Comparison of ENCODE assay signal across 17 cellular contexts in the genomic region with DNA sequence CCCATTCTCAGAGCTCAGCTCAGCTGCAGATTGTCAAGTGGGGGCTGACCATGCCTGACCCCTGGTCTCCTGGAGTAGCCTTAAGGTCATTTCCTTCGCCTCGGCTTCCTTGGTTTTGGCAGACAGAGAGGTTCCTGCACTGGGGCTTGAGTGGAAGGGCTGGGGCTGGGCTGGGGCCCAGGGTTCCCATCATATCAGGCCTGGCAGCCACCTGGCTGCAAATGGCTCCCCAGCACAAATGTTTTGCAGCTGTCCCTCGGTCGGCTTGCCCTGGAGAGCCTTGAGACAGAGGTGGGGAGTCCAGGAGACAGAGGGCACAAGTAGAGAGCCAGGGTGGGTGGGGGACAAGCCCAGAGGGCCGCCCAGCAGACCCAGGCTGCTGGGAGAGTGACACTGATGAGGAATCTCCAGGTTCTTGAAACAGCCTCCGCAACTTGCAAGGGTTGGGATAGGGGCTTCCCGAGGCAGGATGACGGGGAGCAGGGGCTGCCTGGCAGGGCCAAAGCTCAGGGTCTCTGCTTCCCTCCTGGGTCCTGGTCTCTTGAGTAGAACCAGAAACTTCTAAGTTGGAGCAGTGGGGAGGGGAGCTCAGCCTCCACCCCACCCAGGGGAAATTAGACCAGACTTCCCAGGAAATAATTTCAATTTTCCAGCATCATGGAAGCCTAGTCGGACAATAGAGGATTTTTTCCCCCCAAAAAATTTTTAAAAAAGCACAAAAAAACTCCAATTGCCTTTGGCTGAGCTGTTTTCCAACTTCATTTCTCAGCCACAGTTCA. TPM values are rescaled to one million over a fixed set of nuclear protein-coding genes. Genes with fewer than 3 reads are reported as not detected.
DNase-seq lines count a peak whose midpoint lies in the region; ATAC-seq, FAIRE-seq and TF ChIP-seq lines count a peak whose summit lies in the region.
"Had no signal": no experiment of that assay in that cellular context is flagged by ENCODE, and none has a peak within 500 bp of the region (broad histone marks: within the 10 kb centered on the region; RNA-seq: fewer than 3 reads in every experiment).

No MANE protein-coding gene starts in this region.

- peaks cover 56% of the 10 kb centered on the region for H3K4me1 Mint-ChIP-seq in GM23338
- H3K4me1 Mint-ChIP-seq: activated CD4-positive, alpha-beta T cell treated with anti-CD3 and anti-CD28 coated beads for 36 hours had no signal

- intact Hi-C loops in K562 (cut with micrococcal nuclease) = no loop called here
- intact Hi-C loops in prostate gland (cut with DNase I) = no loop called here
- intact Hi-C loops in OCI-LY7 (cut with micrococcal nuclease; ENCODE audit: unreplicated experiment) = no loop called here

- H3K27me3 Mint-ChIP-seq in GM23338 (ENCODE audit: insufficient read depth, low read depth, poor library complexity) = peaks cover 32% of the 10 kb centered on the region
- H3K27me3 Mint-ChIP-seq: activated T-cell treated with anti-CD3 and anti-CD28 coated beads, Interleukin-2, amount 50 U/mL, for 24 hours had no signal

- no peak for TF ChIP-seq EP300 in K562 (IDR thresholded peaks at IDR 0.05; ENCODE audit: low read length)

- no peak for FAIRE-seq in K562 (lab: Jason Lieb, UNC)
- FAIRE-seq in GM12892 (lab: Jason Lieb, UNC) = no peak
- FAIRE-seq: GM12878 had no signal

- H3K9me1 ChIP-seq in K562 (ENCODE audit: control insufficient read depth, insufficient read depth, low read length) = no peaks in the 10 kb centered on the region

- TF ChIP-seq CTCF in GM23338 (conservative IDR thresholded peaks at IDR 0.05; ENCODE audit: low read depth in 2 of 2) (no peak), K562 (IDR thresholded peaks at IDR 0.05 in 2 of 3, conservative IDR thresholded peaks at IDR 0.05 in 1 of 3; ENCODE audit: insufficient read depth in 2 of 3, low read depth in 1 of 3, low read length in 3 of 3) (no peak), hepatocyte (IDR thresholded peaks at IDR 0.05; ENCODE audit: poor library complexity) (no peak), prostate gland (IDR thresholded peaks at IDR 0.05) (no peak), OCI-LY7 (conservative IDR thresholded peaks at IDR 0.05; ENCODE audit: low read length) (no peak)

- H3K4me3 ChIP-seq in GM23338 (no peak overlapping the region), K562 (no peak overlapping the region), hepatocyte (no peak overlapping the region), prostate gland (no peak overlapping the region), OCI-LY7 (ENCODE audit: low read depth, low read length, poor library complexity, severe bottlenecking) (no peak overlapping the region)
- H3K4me3 ChIP-seq: GM12878, HAP-1 had no signal

- TF ChIP-seq POLR2A in K562 (conservative IDR thresholded peaks at IDR 0.05) (no peak), prostate gland (IDR thresholded peaks at IDR 0.05) (no peak), GM12892 (IDR thresholded peaks at IDR 0.05; ENCODE audit: low read depth, low read length) (no peak)

- H3K27ac Mint-ChIP-seq in GM23338 = peak overlapping the region; percentile 78
- H3K27ac Mint-ChIP-seq: activated CD4-positive, alpha-beta T cell treated with anti-CD3 and anti-CD28 coated beads for 36 hours; activated T-cell treated with anti-CD3 and anti-CD28 coated beads, Interleukin-2, amount 50 U/mL, for 24 hours had no signal

- H3K36me3 ChIP-seq in GM23338 (ENCODE audit: insufficient read depth) (no peaks in the 10 kb centered on the region), K562 (ENCODE audit: control insufficient read depth, insufficient read depth, low read length) (no peaks in the 10 kb centered on the region), hepatocyte (replicated peaks; ENCODE audit: insufficient read depth, low read depth) (no peaks in the 10 kb centered on the region), prostate gland (no peaks in the 10 kb centered on the region), OCI-LY7 (ENCODE audit: insufficient read depth, low read length) (no peaks in the 10 kb centered on the region)
- H3K36me3 ChIP-seq: HAP-1 had no signal

- H3K79me2 ChIP-seq in GM23338 (replicated peaks; ENCODE audit: insufficient read depth) = no peaks in the 10 kb centered on the region
- no peaks in the 10 kb centered on the region for H3K79me2 ChIP-seq in K562 (ENCODE audit: control insufficient read depth, insufficient read depth, low read length)
- no peaks in the 10 kb centered on the region for H3K79me2 ChIP-seq in hepatocyte
- H3K79me2 ChIP-seq in OCI-LY7 (ENCODE audit: insufficient read depth, low read depth, low read length) = no peaks in the 10 kb centered on the region

- H4K20me1 ChIP-seq in GM23338 (replicated peaks; ENCODE audit: insufficient read depth) (no peaks in the 10 kb centered on the region), K562 (replicated peaks; ENCODE audit: control insufficient read depth, insufficient read depth, low read length) (no peaks in the 10 kb centered on the region), hepatocyte (ENCODE audit: insufficient read depth, poor library complexity, severe bottlenecking) (no peaks in the 10 kb centered on the region), OCI-LY7 (ENCODE audit: insufficient read depth, low read length) (no peaks in the 10 kb centered on the region)

- H3F3A ChIP-seq in GM23338 (replicated peaks; ENCODE audit: low read depth) = 0 out of 2 replicates have a peak, but pooled peaks cover 6% of the 10 kb centered on the region

- H3K27me3 ChIP-seq in GM23338 (ENCODE audit: insufficient read depth) = no peaks in the 10 kb centered on the region
- peaks cover 0 to 7% of the 10 kb centered on the region in 2 experiments; a peak in 2 of 5 replicates for H3K27me3 ChIP-seq in K562 (ENCODE audit: control insufficient read depth in 2 of 2, insufficient read depth in 2 of 2, low read length in 2 of 2)
- no peaks in the 10 kb centered on the region for H3K27me3 ChIP-seq in hepatocyte
- no peaks in the 10 kb centered on the region for H3K27me3 ChIP-seq in prostate gland (replicated peaks; ENCODE audit: insufficient read depth)

- peaks cover 39% of the 10 kb centered on the region for H3K4me1 ChIP-seq in GM23338 (ENCODE audit: insufficient read depth)
- H3K4me1 ChIP-seq in K562 (replicated peaks in 1 of 2; ENCODE audit: control insufficient read depth in 2 of 2, insufficient read depth in 2 of 2, low read length in 2 of 2) = peaks cover 0 to 24% of the 10 kb centered on the region in 2 experiments; a peak in 3 of 5 replicates
- H3K4me1 ChIP-seq in hepatocyte (ENCODE audit: insufficient read depth) = peaks cover 55% of the 10 kb centered on the region
- no peaks in the 10 kb centered on the region for H3K4me1 ChIP-seq in prostate gland (replicated peaks)
- H3K4me1 ChIP-seq in OCI-LY7 (ENCODE audit: insufficient read depth, low read length, poor library complexity, severe bottlenecking) = no peaks in the 10 kb centered on the region
- H3K4me1 ChIP-seq: HAP-1 had no signal

- WGBS in K562 (ENCODE audit: insufficient coverage, low coverage, missing lambda C conversion rate) = 73% methylated on average over 8 of the region's 9 CpGs
- WGBS in hepatocyte (ENCODE audit: low lambda C conversion rate, missing lambda C conversion rate) = 72% methylated on average over 9 of the region's 9 CpGs
- 52% methylated on average over 9 of the region's 9 CpGs for WGBS in prostate gland

- H3K4me3 Mint-ChIP-seq in GM23338 = no peak overlapping the region; the same call in 2 of the 3 replicates
- H3K4me3 Mint-ChIP-seq: activated CD4-positive, alpha-beta T cell treated with anti-CD3 and anti-CD28 coated beads for 36 hours; activated T-cell treated with anti-CD3 and anti-CD28 coated beads, Interleukin-2, amount 50 U/mL, for 24 hours had no signal

- peaks cover 4% of the 10 kb centered on the region; the same call in 2 of the 3 replicates for H3K36me3 Mint-ChIP-seq in GM23338 (ENCODE audit: low read depth)

- peaks cover 3% of the 10 kb centered on the region; the same call in 2 of the 3 replicates for H3K9me3 Mint-ChIP-seq in GM23338
- H3K9me3 Mint-ChIP-seq: activated T-cell treated with anti-CD3 and anti-CD28 coated beads, Interleukin-2, amount 50 U/mL, for 24 hours had no signal

- POLR2A ChIA-PET in K562 (lab: Yijun Ruan, JAX) = interaction anchor here (0.8 to 1.4 kb wide), 5 partner anchors 9 to 244 kb away, joined by 3 to 5 read pairs (median 3); a partner anchor contains a TSS
- POLR2A ChIA-PET in OCI-LY7 (lab: Charles Lee) = interaction anchor here (0.6 kb wide), 1 partner anchor 27 kb away, joined by 3 read pairs; no protein-coding TSS in a partner anchor

- H3K9me2 ChIP-seq in GM23338 (ENCODE audit: insufficient read depth) = no peaks in the 10 kb centered on the region
- no peaks in the 10 kb centered on the region for H3K9me2 ChIP-seq in hepatocyte (replicated peaks; ENCODE audit: insufficient read depth)
- H3K9me2 ChIP-seq in OCI-LY7 (ENCODE audit: insufficient read depth, low read length) = no peaks in the 10 kb centered on the region

- peak; percentile 8 for ATAC-seq in GM23338
- no peak for ATAC-seq in K562
- ATAC-seq: GM12878 had no signal

- H3K9me3 ChIP-seq in K562 (replicated peaks; ENCODE audit: control insufficient read depth, insufficient read depth, low read depth, low read length) (no peaks in the 10 kb centered on the region), hepatocyte (ENCODE audit: low read depth) (no peaks in the 10 kb centered on the region), prostate gland (no peaks in the 10 kb centered on the region), OCI-LY7 (ENCODE audit: low read length) (no peaks in the 10 kb centered on the region)
- H3K9me3 ChIP-seq: HAP-1 had no signal

- in situ Hi-C loops in K562 (cut with MboI) = no loop called here

- H2AFZ ChIP-seq in GM23338 (no peak overlapping the region), K562 (ENCODE audit: low read depth, low read length) (peak overlapping the region; percentile 74; the same call in 1 of the 2 replicates), hepatocyte (no peak overlapping the region), OCI-LY7 (ENCODE audit: low read length) (no peak overlapping the region)

- no peak for TF ChIP-seq RAD21 in K562 (CRISPR knock-in tag; conservative IDR thresholded peaks at IDR 0.05 in 1 of 2, IDR thresholded peaks at IDR 0.05 in 1 of 2)

- DNase-seq in GM23338 (ENCODE audit: low spot score) = no peak
- DNase-seq in K562 (ENCODE audit: extremely low read depth in 1 of 4, low spot score in 3 of 4) = no peak
- DNase-seq in hepatocyte (ENCODE audit: low spot score) = no peak
- DNase-seq in prostate gland (ENCODE audit: low spot score) = no peak
- no peak for DNase-seq in stimulated activated CD4-positive, alpha-beta T cell treated with anti-CD3 and anti-CD28 coated beads, Interleukin-1b, Interleukin-23, amount 100 ng/mL, for 48 hours
- DNase-seq in GM12892 (ENCODE audit: insufficient read length) = no peak
- DNase-seq in OCI-LY7 (ENCODE audit: low spot score) = no peak
- no peak for DNase-seq in T-helper 2 cell
- DNase-seq: activated CD4-positive, alpha-beta T cell treated with anti-CD3 and anti-CD28 coated beads for 36 hours; activated T-cell treated with anti-CD3 and anti-CD28 coated beads, Interleukin-2, amount 50 U/mL, for 24 hours; AML-193; MM.1S; NCI-H2171 treated with DMSO at 0.1 percent for 48 hours; occipital lobe had no signal

- CTCF ChIA-PET in K562 (lab: Yijun Ruan, JAX; ENCODE audit: low intra/inter-chr PET ratio) = no interaction called here
- CTCF ChIA-PET in OCI-LY7 (lab: Charles Lee; ENCODE audit: unreplicated experiment) = no interaction called here

- H3K27ac ChIP-seq in GM23338 (ENCODE audit: low read depth) (peak overlapping the region; percentile 78), K562 (ENCODE audit: extremely low read depth, low read depth, low read length) (peak overlapping the region; percentile 41; the same call in 1 of the 3 replicates), hepatocyte (peak overlapping the region; percentile 86), prostate gland (peak overlapping the region; percentile 6 to 27), OCI-LY7 (ENCODE audit: low read depth, low read length, poor library complexity, severe bottlenecking) (no peak overlapping the region)

- H3K4me2 ChIP-seq in GM23338 = 0 out of 2 replicates have a peak overlapping the region, but pooled peaks have one; percentile 20
- H3K4me2 ChIP-seq in K562 (ENCODE audit: insufficient read depth, low read length) = no peak overlapping the region
- no peak overlapping the region for H3K4me2 ChIP-seq in hepatocyte
- no peak overlapping the region for H3K4me2 ChIP-seq in OCI-LY7 (ENCODE audit: low read length)

- peak overlapping the region in 1 of 2 experiments; percentile 86; a peak in 2 of 4 replicates for H3K9ac ChIP-seq in K562 (ENCODE audit: insufficient read depth in 1 of 2, low read depth in 2 of 2, low read length in 2 of 2)

- BruUV-seq in K562 (replicated peaks; lab: Mats Ljungman, UMichigan) = no TSS peak
- no TSS peak for BruUV-seq in OCI-LY7 (replicated peaks; lab: Mats Ljungman, UMichigan)

RNA-seq across cellular contexts. Expression of a gene that starts 19.3 kb away (rescaled TPM):
- 78.9 and 87.2 TPM in 2 replicates for total RNA-seq in GM23338 (2014; rRNA removed; shearing (Covaris generic))
- polyA plus RNA-seq in GM23338 (2016; fragmentation: Nextera tagmentation; extraction: Ambion mirVana) (37.6 and 38.7 TPM in 2 replicates), K562 (2011; rRNA removed) (47.2 and 98.1 TPM in 2 replicates), K562 (2014; fragmentation: Illumina TruSeq; extraction: Trizol) (46.6 and 64.4 TPM in 2 replicates), K562 (2014; fragmentation: Nextera tagmentation; extraction: Ambion mirVana) (10 to 100 TPM in 1 of 2 experiments, 1 to 10 TPM in 1; 8.8 to 10.8 TPM), K562 (2014; rRNA removed) (37.5 and 43.5 TPM in 2 replicates), hepatocyte (149 and 183 TPM in 2 replicates)
- 53.3 and 148 TPM in 2 replicates for total RNA-seq in K562 (2011; cell fraction: chromatin; rRNA removed; ENCODE audit: low replicate concordance)
- 159 and 208 TPM in 2 replicates for total RNA-seq in K562 (2011; cell fraction: nucleolus; rRNA removed)
- total RNA-seq in K562 (2011; cell fraction: nucleoplasm; rRNA removed) = 156 and 209 TPM in 2 replicates
- total RNA-seq in K562 (2014; rRNA removed) (17.8 and 18.6 TPM in 2 replicates), K562 (2014; rRNA removed; fragmentation: Illumina TruSeq; extraction: Trizol) (18.1 and 18.3 TPM in 2 replicates), K562 (2015; rRNA removed; fragmentation: Illumina TruSeq; extraction: Trizol) (12.0 and 12.6 TPM in 2 replicates), K562 (2021) (87.6 and 99.8 TPM in 2 replicates), hepatocyte (44.9 and 48.2 TPM in 2 replicates), prostate gland (100 to 1,000 TPM; 132 to 154 TPM), OCI-LY7 (2022) (not detected in 2 replicates)
- 47.0 and 129 TPM in 2 replicates for polyA plus RNA-seq in K562 (2011; cell fraction: cytosol; rRNA removed)
- 23.9 and 76.5 TPM in 2 replicates for polyA plus RNA-seq in K562 (2011; cell fraction: nucleus; rRNA removed)
- polyA plus RNA-seq in K562 (2012) = 64.1 and 158 TPM in 2 replicates
- 39.8 and 98.7 TPM in 2 replicates for polyA minus RNA-seq in K562 (2011; rRNA and poly(A)+ RNA removed)
- polyA minus RNA-seq in K562 (2011; cell fraction: cytosol; rRNA and poly(A)+ RNA removed) = 51.3 and 106 TPM in 2 replicates
- polyA minus RNA-seq in K562 (2011; cell fraction: nucleus; rRNA and poly(A)+ RNA removed) = 11.2 and 17.0 TPM in 2 replicates
- 3.6 TPM for polyA plus RNA-seq in GM12892 (2012; ENCODE audit: missing spikeins)
- not detected in 2 replicates for total RNA-seq in OCI-LY7 (2014; rRNA removed; shearing (Covaris generic))

RNA-seq across cellular contexts. Expression of a gene that starts 38.9 kb away (rescaled TPM):
- total RNA-seq in GM23338 (2014; rRNA removed; shearing (Covaris generic)) = 0.08 and 4.9 TPM in 2 replicates
- 0.31 and 0.64 TPM in 2 replicates for polyA plus RNA-seq in GM23338 (2016; fragmentation: Nextera tagmentation; extraction: Ambion mirVana)
- 2.1 and 5.8 TPM in 2 replicates for total RNA-seq in K562 (2011; cell fraction: chromatin; rRNA removed; ENCODE audit: low replicate concordance)
- total RNA-seq in K562 (2011; cell fraction: nucleolus; rRNA removed) = 1.4 and 1.7 TPM in 2 replicates
- 2.7 and 2.8 TPM in 2 replicates for total RNA-seq in K562 (2011; cell fraction: nucleoplasm; rRNA removed)
- 0.18 and 0.24 TPM in 2 replicates for total RNA-seq in K562 (2014; rRNA removed)
- 0.06 and 0.11 TPM in 2 replicates for total RNA-seq in K562 (2014; rRNA removed; fragmentation: Illumina TruSeq; extraction: Trizol)
- not detected in 2 replicates for total RNA-seq in K562 (2015; rRNA removed; fragmentation: Illumina TruSeq; extraction: Trizol)
- total RNA-seq in K562 (2021) = 0.73 and 0.78 TPM in 2 replicates
- 0.15 and 0.53 TPM in 2 replicates for polyA plus RNA-seq in K562 (2011; rRNA removed)
- polyA plus RNA-seq in K562 (2011; cell fraction: cytosol; rRNA removed) = 0.09 and 0.89 TPM in 2 replicates
- polyA plus RNA-seq in K562 (2011; cell fraction: nucleus; rRNA removed) = 0.38 and 4.1 TPM in 2 replicates
- polyA plus RNA-seq in K562 (2012) = 0.49 and 1.4 TPM in 2 replicates
- polyA plus RNA-seq in K562 (2014; fragmentation: Illumina TruSeq; extraction: Trizol) = 0.54 and 0.61 TPM in 2 replicates
- polyA plus RNA-seq in K562 (2014; fragmentation: Nextera tagmentation; extraction: Ambion mirVana) = under 1 TPM; 0.04 to 0.07 TPM
- polyA plus RNA-seq in K562 (2014; rRNA removed) = 0.29 and 0.40 TPM in 2 replicates
- polyA minus RNA-seq in K562 (2011; rRNA and poly(A)+ RNA removed) = 1.1 TPM in 1 of 2 replicates, not detected in the other
- 1.1 TPM in 1 of 2 replicates, not detected in the other for polyA minus RNA-seq in K562 (2011; cell fraction: cytosol; rRNA and poly(A)+ RNA removed)
- 0.22 and 2.7 TPM in 2 replicates for polyA minus RNA-seq in K562 (2011; cell fraction: nucleus; rRNA and poly(A)+ RNA removed)
- total RNA-seq in hepatocyte = not detected in 2 replicates
- 0.07 TPM in 2 replicates for polyA plus RNA-seq in hepatocyte
- 10 to 100 TPM; 51.3 to 56.1 TPM for total RNA-seq in prostate gland
- not detected for polyA plus RNA-seq in GM12892 (2012; ENCODE audit: missing spikeins)
- total RNA-seq in OCI-LY7 (2014; rRNA removed; shearing (Covaris generic)) = 0.18 and 0.22 TPM in 2 replicates
- 0.66 and 0.97 TPM in 2 replicates for total RNA-seq in OCI-LY7 (2022)
- total RNA-seq: glomerular endothelial cell, occipital lobe had no signal

RNA-seq across cellular contexts. Expression of a gene that starts 44.8 kb away (rescaled TPM):
- total RNA-seq in GM23338 (2014; rRNA removed; shearing (Covaris generic)) = 258 and 263 TPM in 2 replicates
- polyA plus RNA-seq in GM23338 (2016; fragmentation: Nextera tagmentation; extraction: Ambion mirVana) = 442 and 485 TPM in 2 replicates
- 65.1 and 280 TPM in 2 replicates for total RNA-seq in K562 (2011; cell fraction: chromatin; rRNA removed; ENCODE audit: low replicate concordance)
- 39.0 and 56.5 TPM in 2 replicates for total RNA-seq in K562 (2011; cell fraction: nucleolus; rRNA removed)
- total RNA-seq in K562 (2011; cell fraction: nucleoplasm; rRNA removed) = 105 and 126 TPM in 2 replicates
- 131 and 133 TPM in 2 replicates for total RNA-seq in K562 (2014; rRNA removed)
- total RNA-seq in K562 (2014; rRNA removed; fragmentation: Illumina TruSeq; extraction: Trizol) = 335 and 375 TPM in 2 replicates
- total RNA-seq in K562 (2015; rRNA removed; fragmentation: Illumina TruSeq; extraction: Trizol) = 257 and 281 TPM in 2 replicates
- 266 and 282 TPM in 2 replicates for total RNA-seq in K562 (2021)
- 150 and 347 TPM in 2 replicates for polyA plus RNA-seq in K562 (2011; rRNA removed)
- 39.7 and 72.0 TPM in 2 replicates for polyA plus RNA-seq in K562 (2011; cell fraction: cytosol; rRNA removed)
- 94.7 and 101 TPM in 2 replicates for polyA plus RNA-seq in K562 (2011; cell fraction: nucleus; rRNA removed)
- polyA plus RNA-seq in K562 (2012) = 250 and 293 TPM in 2 replicates
- polyA plus RNA-seq in K562 (2014; fragmentation: Illumina TruSeq; extraction: Trizol) = 204 and 233 TPM in 2 replicates
- 100 to 1,000 TPM; 175 to 259 TPM for polyA plus RNA-seq in K562 (2014; fragmentation: Nextera tagmentation; extraction: Ambion mirVana)
- 163 and 185 TPM in 2 replicates for polyA plus RNA-seq in K562 (2014; rRNA removed)
- polyA minus RNA-seq in K562 (2011; rRNA and poly(A)+ RNA removed) = 222 and 350 TPM in 2 replicates
- polyA minus RNA-seq in K562 (2011; cell fraction: cytosol; rRNA and poly(A)+ RNA removed) = 60.8 and 128 TPM in 2 replicates
- polyA minus RNA-seq in K562 (2011; cell fraction: nucleus; rRNA and poly(A)+ RNA removed) = 61.9 and 96.7 TPM in 2 replicates
- total RNA-seq in hepatocyte = 36.9 and 37.4 TPM in 2 replicates
- 19.3 and 21.3 TPM in 2 replicates for polyA plus RNA-seq in hepatocyte
- total RNA-seq in prostate gland = 10 to 100 TPM in 1 of 2 donors, 1 to 10 TPM in 1; 3.1 to 15.9 TPM
- polyA plus RNA-seq in GM12892 (2012; ENCODE audit: missing spikeins) = 89.2 TPM
- total RNA-seq in OCI-LY7 (2014; rRNA removed; shearing (Covaris generic)) = 293 and 303 TPM in 2 replicates
- 340 and 442 TPM in 2 replicates for total RNA-seq in OCI-LY7 (2022)

Comparison
In these comparisons a context has a peak if more than half of its experiments do, and no peak if none do; other contexts are left out.
1. RNA of a gene that starts 19.3 kb away (total RNA-seq): 132 to 154 TPM in prostate gland, 78.9 to 87.2 TPM in GM23338, 44.9 to 48.2 TPM in hepatocyte and 12.0 to 209 TPM in K562; not detected in OCI-LY7; every median in the first group is over 10 times any median in the second.